ENCODE assay signal across 9 cellular contexts in the genomic region with DNA sequence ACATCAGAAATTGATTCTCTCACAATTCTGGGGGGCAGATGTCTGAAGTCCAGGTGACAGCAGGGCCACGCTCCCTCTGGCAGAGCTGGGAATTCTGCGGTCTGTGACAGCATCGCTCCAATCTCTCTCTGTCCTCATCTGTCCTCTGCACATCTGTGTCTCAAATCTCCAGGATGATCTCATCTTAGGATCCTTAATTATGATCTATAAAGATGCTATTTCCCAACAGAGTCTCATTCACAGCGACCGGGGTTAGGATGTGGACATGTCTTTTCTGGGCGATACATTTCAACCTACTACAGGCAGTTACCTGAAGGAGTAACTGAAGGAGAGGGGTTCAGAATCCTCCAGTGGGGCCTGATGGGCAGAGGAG. TPM values are rescaled to one million over a fixed set of nuclear protein-coding genes. Genes with fewer than 3 reads are reported as not detected.
DNase-seq lines count a peak whose midpoint lies in the region; ATAC-seq and TF ChIP-seq lines count a peak whose summit lies in the region.
"Had no signal": no experiment of that assay in that cellular context is flagged by ENCODE, and none has a peak within 500 bp of the region (broad histone marks: within the 10 kb centered on the region; RNA-seq: fewer than 3 reads in every experiment).

No MANE protein-coding gene starts in this region.

- H3K4me1 Mint-ChIP-seq in CD4-positive, alpha-beta memory T cell: peaks cover 12 to 35% (median 23%) of the 10 kb centered on the region in 4 donors
- H3K4me1 Mint-ChIP-seq in effector memory CD8-positive, alpha-beta T cell (ENCODE audit: low read depth in 2 of 2): peaks cover 8 to 10% of the 10 kb centered on the region in 2 donors

- H3K27me3 Mint-ChIP-seq in CD4-positive, alpha-beta memory T cell: peaks cover 0 to 3% of the 10 kb centered on the region in 2 donors
- H3K27me3 Mint-ChIP-seq in effector memory CD8-positive, alpha-beta T cell: peaks cover 0 to 2% of the 10 kb centered on the region in 2 donors

- no peak for DNase-seq in CD4-positive, alpha-beta memory T cell
- DNase-seq in NCI-H524 treated with DMSO at 0.1 percent for 48 hours (lab: John Stamatoyannopoulos, UW) (peak; percentile 34), sciatic nerve (ENCODE audit: low spot score) (no peak), GM10266 (ENCODE audit: extremely low spot score) (no peak), NOMO-1 treated with dmso at 0.1 percent for 144 hours (lab: John Stamatoyannopoulos, UW; ENCODE audit: unreplicated experiment) (no peak)
- DNase-seq in effector memory CD8-positive, alpha-beta T cell: no peak
- DNase-seq: NCI-H2107 had no signal

- H3K27ac ChIP-seq in CD4-positive, alpha-beta memory T cell (ENCODE audit: low read depth, low read length): no peak overlapping the region

- POLR2A ChIA-PET in CD4-positive, alpha-beta memory T cell (lab: Charles Lee; ENCODE audit: partially characterized antibody): no interaction called here

- intact Hi-C loops in CD4-positive, alpha-beta memory T cell (cut with micrococcal nuclease): no loop called here
- intact Hi-C loops in sciatic nerve (cut with DNase I): no loop called here

- TF ChIP-seq CTCF in GM10266 (IDR thresholded peaks at IDR 0.05; ENCODE audit: control insufficient read depth, insufficient read depth, low read depth, missing control alignments): no peak

- ATAC-seq in esophagus mucosa (peak; percentile 7), sciatic nerve (peak; percentile 77), HG02981 (IDR thresholded peaks at IDR 0.05; ENCODE audit: unreplicated experiment) (no peak)
- no peak for ATAC-seq in effector memory CD8-positive, alpha-beta T cell (replicated peaks)

- H3K9me3 ChIP-seq in CD4-positive, alpha-beta memory T cell (ENCODE audit: control insufficient read depth in 1 of 2, low read length in 2 of 2): no peaks in the 10 kb centered on the region

- peaks cover 0 to 5% (median 0%) of the 10 kb centered on the region in 8 donors for H3K9me3 Mint-ChIP-seq in CD4-positive, alpha-beta memory T cell
- no peaks in the 10 kb centered on the region for H3K9me3 Mint-ChIP-seq in effector memory CD8-positive, alpha-beta T cell

- no peaks in the 10 kb centered on the region for H3K36me3 ChIP-seq in CD4-positive, alpha-beta memory T cell (ENCODE audit: insufficient read depth, low read length)

- no peaks in the 10 kb centered on the region for H3K36me3 Mint-ChIP-seq in CD4-positive, alpha-beta memory T cell
- peaks cover 9% of the 10 kb centered on the region for H3K36me3 Mint-ChIP-seq in effector memory CD8-positive, alpha-beta T cell (ENCODE audit: insufficient read depth)

- peaks cover 18% of the 10 kb centered on the region for H3K4me1 ChIP-seq in CD4-positive, alpha-beta memory T cell (ENCODE audit: insufficient read depth, low read length)

- no peak overlapping the region for H3K4me3 ChIP-seq in CD4-positive, alpha-beta memory T cell (ENCODE audit: low read length in 2 of 2)

- H3K4me3 Mint-ChIP-seq in CD4-positive, alpha-beta memory T cell: peak overlapping the region in 6 of 8 donors; percentile 22 to 85 (median 63)
- peak overlapping the region in 1 of 2 donors; percentile 49 for H3K4me3 Mint-ChIP-seq in effector memory CD8-positive, alpha-beta T cell

- CTCF ChIA-PET in CD4-positive, alpha-beta memory T cell (lab: Charles Lee; ENCODE audit: partially characterized antibody): no interaction called here

- H3K27me3 ChIP-seq in CD4-positive, alpha-beta memory T cell (ENCODE audit: insufficient read depth, low read length): no peaks in the 10 kb centered on the region

- peak overlapping the region in 3 of 7 donors; percentile 22 to 70 (median 66) for H3K27ac Mint-ChIP-seq in CD4-positive, alpha-beta memory T cell
- peak overlapping the region in 1 of 2 donors; percentile 8 for H3K27ac Mint-ChIP-seq in effector memory CD8-positive, alpha-beta T cell

RNA-seq across cellular contexts. Expression of a gene that starts 31.4 kb away (rescaled TPM):
- total RNA-seq in CD4-positive, alpha-beta memory T cell: 1 to 10 TPM; 2.0 to 2.3 TPM
- polyA plus RNA-seq in CD4-positive, alpha-beta memory T cell: under 1 TPM; 0.05 to 0.37 TPM
- total RNA-seq in esophagus mucosa (0.68 TPM), sciatic nerve (22.6 TPM)

Comparison
In these comparisons a context has a peak if more than half of its experiments do, and no peak if none do; other contexts are left out.
1. ATAC-seq: peak in esophagus mucosa (single experiment) and sciatic nerve (single experiment); none in HG02981 (single experiment) and effector memory CD8-positive, alpha-beta T cell (single experiment).